ENCODE assay signal across 1 cellular context in genomic region chr14:68177728-68178127, GRCh38.
TF ChIP-seq lines count a peak whose summit lies in the region.

No MANE protein-coding gene starts in this region.

TF ChIP-seq in A549, 52 proteins besides CTCF, POLR2A, EP300 and RAD21 (continued from another document):
- TF ChIP-seq CHD4 (IDR thresholded peaks at IDR 0.05; ENCODE audit: borderline replicate concordance) = no peak
- TF ChIP-seq SMC3 (IDR thresholded peaks at IDR 0.05) = no peak
- no peak for TF ChIP-seq RNF2 (IDR thresholded peaks at IDR 0.05; ENCODE audit: borderline replicate concordance, low read depth)
- TF ChIP-seq RCOR1 (IDR thresholded peaks at IDR 0.05; ENCODE audit: low read depth, low read length) = no peak
- TF ChIP-seq NR3C1 (IDR thresholded peaks at IDR 0.05) = no peak
- TF ChIP-seq ESRRA (IDR thresholded peaks at IDR 0.05; ENCODE audit: borderline replicate concordance, low read length) = no peak
